Comparison of ENCODE assay signal across 29 cellular contexts in the genomic region with DNA sequence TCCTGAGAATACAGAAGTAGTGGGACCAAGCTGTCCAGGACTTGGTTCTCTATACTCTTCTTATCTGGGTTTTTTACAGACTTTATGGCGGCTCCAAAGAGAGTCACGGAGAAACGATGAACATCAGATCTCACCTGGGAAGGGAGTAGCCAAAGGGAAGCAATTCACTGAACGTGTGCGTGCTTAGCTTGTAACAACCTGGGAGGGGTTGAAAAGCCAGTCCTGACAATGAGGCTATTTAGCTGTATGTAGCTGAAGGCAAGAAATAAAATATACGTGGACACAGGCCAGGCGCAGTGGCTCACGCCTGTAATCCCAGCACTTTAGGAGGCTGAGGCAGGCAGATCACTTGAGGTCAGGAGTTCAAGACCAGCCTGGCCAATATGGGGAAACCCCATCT.
"Had no signal": no experiment of that assay in that cellular context is flagged by ENCODE, and none has a peak within 500 bp of the region (broad histone marks: within the 10 kb centered on the region; RNA-seq: fewer than 3 reads in every experiment).

No MANE protein-coding gene starts in this region.

- H3K27ac ChIP-seq: adrenal gland, body of pancreas, WERI-Rb-1 had no signal

- H3K27ac Mint-ChIP-seq: activated B cell treated with CpG ODN at 0.5 μM for 24 hours; activated CD4-positive, alpha-beta memory T cell treated with anti-CD3 and anti-CD28 coated beads for 36 hours; activated CD8-positive, alpha-beta memory T cell treated with anti-CD3 and anti-CD28 coated beads, Interleukin-2, amount 10 ng/mL, durations not matched to agents 7 days and 5 days; activated CD8-positive, alpha-beta T cell treated with anti-CD3 and anti-CD28 coated beads, Interleukin-2, amount 10 ng/mL, durations not matched to agents 7 days and 5 days; activated naive CD4-positive, alpha-beta T cell treated with anti-CD3 and anti-CD28 coated beads for 36 hours; activated naive CD4-positive, alpha-beta T cell treated with anti-CD3 and anti-CD28 coated beads, Interleukin-2, amount 50 U/mL, for 24 hours; activated naive CD8-positive, alpha-beta T cell treated with anti-CD3 and anti-CD28 coated beads for 36 hours; activated naive CD8-positive, alpha-beta T cell treated with anti-CD3 and anti-CD28 coated beads, Interleukin-2, amount 50 U/mL, for 24 hours; activated T-helper 1 cell treated with anti-CD3 and anti-CD28 coated beads, Interleukin-12 subunit alpha, Interleukin-12 subunit beta, Interleukin-2, Interleukin-4 antibody, amounts not matched to agents 30 ng/mL and 10 ng/mL and 1 ng/mL, durations not matched to agents 14 hours and 24 hours and 36 hours; activated T-helper 2 cell treated with anti-CD3 and anti-CD28 coated beads, Interferon-gamma antibody, Interleukin-2, Interleukin-4, amounts not matched to agents 10 μg/mL and 5 μg/mL and 100 μg/mL, durations not matched to agents 14 hours and 24 hours and 36 hours; T-helper 17 cell; T-helper 2 cell treated with Interferon-gamma antibody and Interleukin-4, amounts not matched to agents 5 μg/mL and 100 μg/mL, for 36 hours had no signal

- H3K36me3 Mint-ChIP-seq: activated CD4-positive, alpha-beta memory T cell treated with anti-CD3 and anti-CD28 coated beads for 36 hours; activated CD8-positive, alpha-beta memory T cell treated with anti-CD3 and anti-CD28 coated beads, Interleukin-2, amount 10 ng/mL, durations not matched to agents 7 days and 5 days; activated naive CD4-positive, alpha-beta T cell treated with anti-CD3 and anti-CD28 coated beads, Interleukin-2, amount 50 U/mL, for 24 hours; activated naive CD8-positive, alpha-beta T cell treated with anti-CD3 and anti-CD28 coated beads for 36 hours had no signal

- H3K4me3 ChIP-seq: adrenal gland, body of pancreas had no signal

- H3K9me3 ChIP-seq: adrenal gland, body of pancreas had no signal

- H3K27me3 ChIP-seq: adrenal gland, body of pancreas had no signal

- ATAC-seq: activated CD4-positive, CD25-positive, alpha-beta regulatory T cell treated with anti-CD3 and anti-CD28 coated beads, Interleukin-2, amount 50 U/mL, for 24 hours; activated CD8-positive, alpha-beta memory T cell treated with anti-CD3 and anti-CD28 coated beads, Interleukin-2, amount 10 ng/mL, durations not matched to agents 7 days and 5 days; activated CD8-positive, alpha-beta T cell treated with anti-CD3 and anti-CD28 coated beads, Interleukin-2, amount 10 ng/mL, durations not matched to agents 7 days and 5 days; activated naive CD8-positive, alpha-beta T cell treated with anti-CD3 and anti-CD28 coated beads, Interleukin-2, amount 50 U/mL, for 24 hours; body of pancreas; esophagus mucosa; T-helper 17 cell had no signal

- H3K36me3 ChIP-seq: adrenal gland, WERI-Rb-1 had no signal

- DNase-seq: activated B cell treated with CpG ODN at 0.5 μM for 24 hours; activated CD4-positive, alpha-beta memory T cell treated with anti-CD3 and anti-CD28 coated beads for 36 hours; activated CD4-positive, alpha-beta T cell treated with anti-CD3 and anti-CD28 coated beads for 48 hours; activated CD8-positive, alpha-beta memory T cell treated with anti-CD3 and anti-CD28 coated beads, Interleukin-2, amount 10 ng/mL, durations not matched to agents 7 days and 5 days; activated CD8-positive, alpha-beta memory T cell treated with anti-CD3 and anti-CD28 coated beads, Interleukin-2, amount 50 U/mL, for 4 hours; activated CD8-positive, alpha-beta T cell treated with anti-CD3 and anti-CD28 coated beads, Interleukin-2, amount 10 ng/mL, durations not matched to agents 7 days and 5 days; activated effector memory CD4-positive, alpha-beta T cell treated with anti-CD3 and anti-CD28 coated beads, Interleukin-2, amount 50 U/mL, for 16 hours; activated naive CD4-positive, alpha-beta T cell treated with anti-CD3 and anti-CD28 coated beads for 36 hours; activated naive CD8-positive, alpha-beta T cell treated with anti-CD3 and anti-CD28 coated beads for 36 hours; activated naive CD8-positive, alpha-beta T cell treated with anti-CD3 and anti-CD28 coated beads, Interleukin-2, amount 50 U/mL, for 24 hours; activated T-cell treated with anti-CD3 and anti-CD28 coated beads, Interleukin-2, amount 50 U/mL, for 1 hour; activated T-cell treated with anti-CD3 and anti-CD28 coated beads, Interleukin-2, amount 50 U/mL, for 48 hours; adrenal gland; amygdala; aorta; body of pancreas; caudate nucleus; effector CD8-positive, alpha-beta T cell; foreskin fibroblast; T-helper 1 cell; T-helper 17 cell; T1000; WERI-Rb-1 had no signal

- H3K4me1 Mint-ChIP-seq: activated B cell treated with CpG ODN at 0.5 μM for 24 hours; activated CD8-positive, alpha-beta memory T cell treated with anti-CD3 and anti-CD28 coated beads, Interleukin-2, amount 10 ng/mL, durations not matched to agents 7 days and 5 days; activated naive CD4-positive, alpha-beta T cell treated with anti-CD3 and anti-CD28 coated beads, Interleukin-2, amount 50 U/mL, for 24 hours; activated naive CD8-positive, alpha-beta T cell treated with anti-CD3 and anti-CD28 coated beads, Interleukin-2, amount 50 U/mL, for 24 hours; T-helper 17 cell had no signal

- H3K4me3 Mint-ChIP-seq: activated B cell treated with CpG ODN at 0.5 μM for 24 hours; activated CD4-positive, alpha-beta memory T cell treated with anti-CD3 and anti-CD28 coated beads for 36 hours; activated CD8-positive, alpha-beta memory T cell treated with anti-CD3 and anti-CD28 coated beads, Interleukin-2, amount 10 ng/mL, durations not matched to agents 7 days and 5 days; activated CD8-positive, alpha-beta T cell treated with anti-CD3 and anti-CD28 coated beads, Interleukin-2, amount 10 ng/mL, durations not matched to agents 7 days and 5 days; activated naive CD4-positive, alpha-beta T cell treated with anti-CD3 and anti-CD28 coated beads for 36 hours; activated naive CD4-positive, alpha-beta T cell treated with anti-CD3 and anti-CD28 coated beads, Interleukin-2, amount 50 U/mL, for 24 hours; activated naive CD8-positive, alpha-beta T cell treated with anti-CD3 and anti-CD28 coated beads for 36 hours; activated naive CD8-positive, alpha-beta T cell treated with anti-CD3 and anti-CD28 coated beads, Interleukin-2, amount 50 U/mL, for 24 hours; activated T-helper 1 cell treated with anti-CD3 and anti-CD28 coated beads, Interleukin-12 subunit alpha, Interleukin-12 subunit beta, Interleukin-2, Interleukin-4 antibody, amounts not matched to agents 30 ng/mL and 10 ng/mL and 1 ng/mL, durations not matched to agents 14 hours and 24 hours and 36 hours; T-helper 17 cell; T-helper 2 cell treated with Interferon-gamma antibody and Interleukin-4, amounts not matched to agents 5 μg/mL and 100 μg/mL, for 36 hours had no signal

- H3K27me3 Mint-ChIP-seq: activated B cell treated with CpG ODN at 0.5 μM for 24 hours; activated CD4-positive, alpha-beta memory T cell treated with anti-CD3 and anti-CD28 coated beads for 36 hours; activated CD8-positive, alpha-beta memory T cell treated with anti-CD3 and anti-CD28 coated beads, Interleukin-2, amount 10 ng/mL, durations not matched to agents 7 days and 5 days; activated naive CD4-positive, alpha-beta T cell treated with anti-CD3 and anti-CD28 coated beads, Interleukin-2, amount 50 U/mL, for 24 hours; activated naive CD8-positive, alpha-beta T cell treated with anti-CD3 and anti-CD28 coated beads for 36 hours; activated naive CD8-positive, alpha-beta T cell treated with anti-CD3 and anti-CD28 coated beads, Interleukin-2, amount 50 U/mL, for 24 hours; T-helper 17 cell had no signal

- H3K4me1 ChIP-seq: adrenal gland, body of pancreas had no signal

- H3K9me3 Mint-ChIP-seq: activated B cell treated with CpG ODN at 0.5 μM for 24 hours; activated CD4-positive, alpha-beta memory T cell treated with anti-CD3 and anti-CD28 coated beads for 36 hours; activated naive CD4-positive, alpha-beta T cell treated with anti-CD3 and anti-CD28 coated beads for 36 hours; activated naive CD4-positive, alpha-beta T cell treated with anti-CD3 and anti-CD28 coated beads, Interleukin-2, amount 50 U/mL, for 24 hours; activated naive CD8-positive, alpha-beta T cell treated with anti-CD3 and anti-CD28 coated beads for 36 hours; activated naive CD8-positive, alpha-beta T cell treated with anti-CD3 and anti-CD28 coated beads, Interleukin-2, amount 50 U/mL, for 24 hours; activated T-helper 1 cell treated with anti-CD3 and anti-CD28 coated beads, Interleukin-12 subunit alpha, Interleukin-12 subunit beta, Interleukin-2, Interleukin-4 antibody, amounts not matched to agents 30 ng/mL and 10 ng/mL and 1 ng/mL, durations not matched to agents 14 hours and 24 hours and 36 hours; activated T-helper 2 cell treated with anti-CD3 and anti-CD28 coated beads, Interferon-gamma antibody, Interleukin-2, Interleukin-4, amounts not matched to agents 10 μg/mL and 5 μg/mL and 100 μg/mL, durations not matched to agents 14 hours and 24 hours and 36 hours; T-helper 2 cell treated with Interferon-gamma antibody and Interleukin-4, amounts not matched to agents 5 μg/mL and 100 μg/mL, for 36 hours had no signal
